ENCODE assay signal across 21 cellular contexts in genomic region chr6:44676826-44677433, GRCh38.
DNase-seq lines count a peak whose midpoint lies in the region; ATAC-seq and TF ChIP-seq lines count a peak whose summit lies in the region.
"Had no signal": no experiment of that assay in that cellular context is flagged by ENCODE, and none has a peak within 500 bp of the region (broad histone marks: within the 10 kb centered on the region; RNA-seq: fewer than 3 reads in every experiment).

No MANE protein-coding gene starts in this region.

- H2AFZ ChIP-seq in GM23338 = no peak overlapping the region

- H3K27me3 Mint-ChIP-seq in HFFc6 (ENCODE audit: insufficient read depth) = peaks cover 11% of the 10 kb centered on the region
- H3K27me3 Mint-ChIP-seq in osteocyte (ENCODE audit: unreplicated experiment) = no peaks in the 10 kb centered on the region
- H3K27me3 Mint-ChIP-seq in GM23338 (ENCODE audit: insufficient read depth, low read depth, poor library complexity) = peaks cover 6% of the 10 kb centered on the region

- in situ Hi-C loops in KBM-7 (cut with MboI; ENCODE audit: low pct_unique_long_range_greater_than_20kb, low sequenced_read_pairs) = no loop called here

- no peaks in the 10 kb centered on the region for H3K4me1 ChIP-seq in stomach
- peaks cover 4% of the 10 kb centered on the region for H3K4me1 ChIP-seq in GM23338 (ENCODE audit: insufficient read depth)
- H3K4me1 ChIP-seq: spleen had no signal

- 83 to 91% (median 86%) methylated on average over 8 to 9 of the region's 9 CpGs for WGBS in stomach, 5 donors

- H4K20me1 ChIP-seq in GM23338 (replicated peaks; ENCODE audit: insufficient read depth) = no peaks in the 10 kb centered on the region

- no peaks in the 10 kb centered on the region for H3K9me3 ChIP-seq in WERI-Rb-1 (ENCODE audit: severe bottlenecking)
- H3K9me3 ChIP-seq in stomach = no peaks in the 10 kb centered on the region
- H3K9me3 ChIP-seq: BLaER1 treated with 17β-estradiol and CSF1 and Interleukin-3, amounts not matched to agents 10 nM and 100 nM; spleen; tibial nerve had no signal

- DNase-seq in D341Med (ENCODE audit: low spot score) (peak; percentile 85), HFFc6 (no peak), WERI-Rb-1 (peak; percentile 98), osteocyte (ENCODE audit: extremely low spot score, unreplicated experiment) (peak; percentile 40), stomach (no peak), GM23338 (ENCODE audit: low spot score) (no peak), KBM-7 (no peak)
- DNase-seq: activated CD4-positive, alpha-beta T cell treated with anti-CD3 and anti-CD28 coated beads for 1 hour; activated naive CD4-positive, alpha-beta T cell; activated T-cell treated with anti-CD3 and anti-CD28 coated beads, Interleukin-2, amount 50 U/mL, for 48 hours; COR-L47; DMS79 treated with DMSO at 0.1 percent for 48 hours; naive thymus-derived CD8-positive, alpha-beta T cell; NCI-H1105 treated with DMSO at 0.1 percent for 48 hours; NCI-H2227 treated with DMSO at 0.1 percent for 48 hours; spleen had no signal

- H3K36me3 Mint-ChIP-seq in HFFc6 (ENCODE audit: low read depth) (no peaks in the 10 kb centered on the region), osteocyte (ENCODE audit: unreplicated experiment) (no peaks in the 10 kb centered on the region), GM23338 (ENCODE audit: low read depth) (no peaks in the 10 kb centered on the region)
- H3K36me3 Mint-ChIP-seq: IgD-negative memory B cell; naive thymus-derived CD8-positive, alpha-beta T cell had no signal

- H3K9me3 Mint-ChIP-seq in HFFc6 = no peaks in the 10 kb centered on the region
- H3K9me3 Mint-ChIP-seq in osteocyte (ENCODE audit: unreplicated experiment) = no peaks in the 10 kb centered on the region
- H3K9me3 Mint-ChIP-seq in GM23338 = no peaks in the 10 kb centered on the region
- H3K9me3 Mint-ChIP-seq: naive thymus-derived CD8-positive, alpha-beta T cell; T-helper 1 cell treated with Interleukin-12 subunit alpha and Interleukin-12 subunit beta and Interleukin-4 antibody, amounts not matched to agents 30 μg/mL and 1 μg/mL, for 36 hours had no signal

- H3K4me3 ChIP-seq in WERI-Rb-1 (ENCODE audit: low read depth, low read length) (no peak overlapping the region; the same call in 1 of the 2 replicates), stomach (no peak overlapping the region), GM23338 (no peak overlapping the region)
- H3K4me3 ChIP-seq: BLaER1 treated with 17β-estradiol and CSF1 and Interleukin-3, amounts not matched to agents 10 nM and 100 nM; spleen; tibial nerve had no signal

- peak overlapping the region; percentile 47 for H3K27ac Mint-ChIP-seq in HFFc6
- H3K27ac Mint-ChIP-seq in osteocyte (ENCODE audit: unreplicated experiment) = no peak overlapping the region
- no peak overlapping the region for H3K27ac Mint-ChIP-seq in GM23338
- H3K27ac Mint-ChIP-seq: T-helper 1 cell treated with Interleukin-12 subunit alpha and Interleukin-12 subunit beta and Interleukin-4 antibody, amounts not matched to agents 30 μg/mL and 1 μg/mL, for 36 hours had no signal

- H3K27me3 ChIP-seq in WERI-Rb-1 (ENCODE audit: insufficient read depth, low read depth, severe bottlenecking) (no peaks in the 10 kb centered on the region), stomach (peaks cover 0 to 21% (median 0%) of the 10 kb centered on the region in 3 donors), GM23338 (ENCODE audit: insufficient read depth) (no peaks in the 10 kb centered on the region)
- H3K27me3 ChIP-seq: BLaER1 treated with 17β-estradiol and CSF1 and Interleukin-3, amounts not matched to agents 10 nM and 100 nM; tibial nerve had no signal

- peaks cover 14% of the 10 kb centered on the region for H3K9me2 ChIP-seq in GM23338 (ENCODE audit: insufficient read depth)

- TF ChIP-seq EP300 in stomach (IDR thresholded peaks at IDR 0.05) = no peak

- no peak overlapping the region for H3K4me2 ChIP-seq in GM23338
- H3K4me2 ChIP-seq: BLaER1 treated with 17β-estradiol and CSF1 and Interleukin-3, amounts not matched to agents 10 nM and 100 nM had no signal

- H3K27ac ChIP-seq in WERI-Rb-1 = peak overlapping the region; percentile 95
- H3K27ac ChIP-seq in stomach = no peak overlapping the region
- no peak overlapping the region for H3K27ac ChIP-seq in GM23338 (ENCODE audit: low read depth)
- H3K27ac ChIP-seq: BLaER1 treated with 17β-estradiol and CSF1 and Interleukin-3, amounts not matched to agents 10 nM and 100 nM; spleen; tibial nerve had no signal

- no peak for TF ChIP-seq POLR2A in stomach (IDR thresholded peaks at IDR 0.05)

- H3K36me3 ChIP-seq in WERI-Rb-1 (no peaks in the 10 kb centered on the region), stomach (no peaks in the 10 kb centered on the region), GM23338 (ENCODE audit: insufficient read depth) (no peaks in the 10 kb centered on the region)
- H3K36me3 ChIP-seq: BLaER1 treated with 17β-estradiol and CSF1 and Interleukin-3, amounts not matched to agents 10 nM and 100 nM; spleen; tibial nerve had no signal

- ATAC-seq in HG03469 (IDR thresholded peaks at IDR 0.05; ENCODE audit: unreplicated experiment) (no peak), GM23338 (no peak)
- ATAC-seq: naive thymus-derived CD8-positive, alpha-beta T cell had no signal

- no peaks in the 10 kb centered on the region for H3K79me2 ChIP-seq in GM23338 (replicated peaks; ENCODE audit: insufficient read depth)

- H3K4me1 Mint-ChIP-seq in HFFc6 (ENCODE audit: low read depth) = peaks cover 39% of the 10 kb centered on the region
- peaks cover 34% of the 10 kb centered on the region for H3K4me1 Mint-ChIP-seq in osteocyte (ENCODE audit: unreplicated experiment)
- peaks cover 9% of the 10 kb centered on the region for H3K4me1 Mint-ChIP-seq in GM23338
- H3K4me1 Mint-ChIP-seq: IgD-negative memory B cell had no signal

- H3F3A ChIP-seq in GM23338 (replicated peaks; ENCODE audit: low read depth) = no peaks in the 10 kb centered on the region

- no peak overlapping the region for H3K4me3 Mint-ChIP-seq in HFFc6
- no peak overlapping the region for H3K4me3 Mint-ChIP-seq in osteocyte (ENCODE audit: unreplicated experiment)
- no peak overlapping the region for H3K4me3 Mint-ChIP-seq in GM23338
- H3K4me3 Mint-ChIP-seq: IgD-negative memory B cell; naive thymus-derived CD8-positive, alpha-beta T cell; T-helper 1 cell treated with Interleukin-12 subunit alpha and Interleukin-12 subunit beta and Interleukin-4 antibody, amounts not matched to agents 30 μg/mL and 1 μg/mL, for 36 hours had no signal

- intact Hi-C loops in stomach (cut with DNase I; ENCODE audit: low total_unique reads) = no loop called here

- TF ChIP-seq CTCF in HFFc6 (IDR thresholded peaks at IDR 0.05) (no peak), WERI-Rb-1 (IDR thresholded peaks at IDR 0.05; ENCODE audit: low read depth, low read length) (no peak), osteocyte (IDR thresholded peaks at IDR 0.05) (no peak), stomach (IDR thresholded peaks at IDR 0.05) (no peak), GM23338 (conservative IDR thresholded peaks at IDR 0.05; ENCODE audit: low read depth in 2 of 2) (no peak)

TF ChIP-seq in GM23338, 12 proteins besides CTCF, POLR2A, EP300 and RAD21:
- TF ChIP-seq CREB1 (CRISPR knock-in tag; IDR thresholded peaks at IDR 0.05; ENCODE audit: low read depth) = no peak

Comparison
In these comparisons a context has a peak if more than half of its experiments do, and no peak if none do; other contexts are left out.
1. DNase-seq: peak in D341Med (single experiment), WERI-Rb-1 (single experiment) and osteocyte (single experiment); none in HFFc6 (single experiment), stomach (single experiment), GM23338 (single experiment) and KBM-7 (single experiment).